ENCODE assay signal across 23 cellular contexts in the genomic region with DNA sequence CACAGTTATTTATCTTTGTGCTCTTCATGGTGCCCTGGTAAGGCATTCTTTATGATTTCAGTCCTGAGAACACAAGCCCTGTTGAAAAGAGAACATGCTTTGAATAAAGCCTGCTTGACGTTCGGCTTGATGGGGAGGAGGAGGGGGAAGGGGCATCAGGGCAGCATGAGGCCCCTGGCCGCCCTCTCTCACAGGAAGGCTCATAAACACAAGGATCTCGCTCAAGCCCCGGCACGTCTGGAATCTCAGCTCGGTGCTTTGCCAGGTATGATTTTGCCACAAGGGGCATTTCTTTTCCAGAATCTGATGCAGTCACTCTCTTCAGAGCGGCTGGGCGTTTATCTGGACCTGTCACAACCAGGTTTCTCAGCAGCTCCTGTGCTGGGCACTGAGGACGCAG.
DNase-seq lines count a peak whose midpoint lies in the region; ATAC-seq and TF ChIP-seq lines count a peak whose summit lies in the region.
"Had no signal": no experiment of that assay in that cellular context is flagged by ENCODE, and none has a peak within 500 bp of the region (broad histone marks: within the 10 kb centered on the region; RNA-seq: fewer than 3 reads in every experiment).

No MANE protein-coding gene starts in this region.

- peaks cover 61% of the 10 kb centered on the region for H3K4me1 Mint-ChIP-seq in nephron
- no peaks in the 10 kb centered on the region for H3K4me1 Mint-ChIP-seq in activated T-cell treated with anti-CD3 and anti-CD28 coated beads, Interleukin-2, amount 50 U/mL, for 72 hours (ENCODE audit: low read depth)
- H3K4me1 Mint-ChIP-seq: activated CD4-positive, alpha-beta T cell treated with anti-CD3 and anti-CD28 coated beads for 36 hours; activated naive CD4-positive, alpha-beta T cell treated with anti-CD3 and anti-CD28 coated beads, Interleukin-2, amount 50 U/mL, for 24 hours had no signal

- peaks cover 5% of the 10 kb centered on the region for H3K27me3 Mint-ChIP-seq in nephron (ENCODE audit: low read depth)
- H3K27me3 Mint-ChIP-seq in activated T-cell treated with anti-CD3 and anti-CD28 coated beads, Interleukin-2, amount 50 U/mL, for 72 hours (ENCODE audit: low read depth): no peaks in the 10 kb centered on the region
- H3K27me3 Mint-ChIP-seq: activated CD4-positive, alpha-beta T cell treated with anti-CD3 and anti-CD28 coated beads for 36 hours; activated naive CD4-positive, alpha-beta T cell treated with anti-CD3 and anti-CD28 coated beads, Interleukin-2, amount 50 U/mL, for 24 hours; naive B cell had no signal

- no peak for TF ChIP-seq POLR2A in breast epithelium (IDR thresholded peaks at IDR 0.05)

- TF ChIP-seq CTCF in C4-2B (conservative IDR thresholded peaks at IDR 0.05) (no peak), breast epithelium (IDR thresholded peaks at IDR 0.05) (no peak), nephron (IDR thresholded peaks at IDR 0.05; ENCODE audit: unreplicated experiment in 3 of 3) (no peak)

- peaks cover 4% of the 10 kb centered on the region for H3K36me3 Mint-ChIP-seq in nephron (ENCODE audit: low read depth)
- H3K36me3 Mint-ChIP-seq in activated T-cell treated with anti-CD3 and anti-CD28 coated beads, Interleukin-2, amount 50 U/mL, for 72 hours (ENCODE audit: insufficient read depth in 2 of 2): no peaks in the 10 kb centered on the region

- H3K9me3 ChIP-seq in breast epithelium: no peaks in the 10 kb centered on the region
- H3K9me3 ChIP-seq: ascending aorta; BLaER1 treated with 17β-estradiol and CSF1 and Interleukin-3, amounts not matched to agents 10 nM and 100 nM; ovary; right lobe of liver had no signal

- no peak for ATAC-seq in activated T-cell treated with anti-CD3 and anti-CD28 coated beads, Interleukin-2, amount 50 U/mL, for 72 hours (replicated peaks in 1 of 2)
- ATAC-seq in GM21825 (IDR thresholded peaks at IDR 0.05; ENCODE audit: unreplicated experiment): no peak
- ATAC-seq: activated CD4-positive, alpha-beta T cell treated with anti-CD3 and anti-CD28 coated beads for 36 hours; right lobe of liver; Right ventricle myocardium inferior had no signal

- DNase-seq in NCI-H2171 (lab: John Stamatoyannopoulos, UW) (peak; percentile 70), breast epithelium (ENCODE audit: low spot score in 2 of 2) (peak; percentile 37 to 70), SW 1271 (lab: John Stamatoyannopoulos, UW) (no peak), T-helper 1 cell (no peak)
- DNase-seq in activated T-cell treated with anti-CD3 and anti-CD28 coated beads, Interleukin-2, amount 50 U/mL, for 72 hours: no peak
- DNase-seq: activated CD4-positive, alpha-beta T cell treated with anti-CD3 and anti-CD28 coated beads for 36 hours; effector memory CD4-positive, alpha-beta T cell; IMR-90; kidney glomerular epithelial cell; mesenchymal stem cell; naive B cell; NCI-H1436; NCI-H2107; NCI-H82; right lobe of liver had no signal

- H3K4me3 Mint-ChIP-seq in nephron: no peak overlapping the region
- H3K4me3 Mint-ChIP-seq in activated T-cell treated with anti-CD3 and anti-CD28 coated beads, Interleukin-2, amount 50 U/mL, for 72 hours: no peak overlapping the region
- H3K4me3 Mint-ChIP-seq: activated CD4-positive, alpha-beta T cell treated with anti-CD3 and anti-CD28 coated beads for 36 hours; activated naive CD4-positive, alpha-beta T cell treated with anti-CD3 and anti-CD28 coated beads, Interleukin-2, amount 50 U/mL, for 24 hours; naive B cell had no signal

- H3K4me1 ChIP-seq in breast epithelium: peaks cover 0 to 11% of the 10 kb centered on the region in 2 donors
- H3K4me1 ChIP-seq: ascending aorta, right lobe of liver had no signal

- H3K9me3 Mint-ChIP-seq in nephron: no peaks in the 10 kb centered on the region
- no peaks in the 10 kb centered on the region for H3K9me3 Mint-ChIP-seq in activated T-cell treated with anti-CD3 and anti-CD28 coated beads, Interleukin-2, amount 50 U/mL, for 72 hours
- H3K9me3 Mint-ChIP-seq: activated naive CD4-positive, alpha-beta T cell treated with anti-CD3 and anti-CD28 coated beads, Interleukin-2, amount 50 U/mL, for 24 hours; naive B cell had no signal

- intact Hi-C loops in breast epithelium (cut with DNase I; ENCODE audit: low total_unique reads): no loop called here

- H3K27me3 ChIP-seq in breast epithelium: no peaks in the 10 kb centered on the region
- H3K27me3 ChIP-seq: ascending aorta; BLaER1 treated with 17β-estradiol and CSF1 and Interleukin-3, amounts not matched to agents 10 nM and 100 nM; ovary; right lobe of liver had no signal

- H3K27ac ChIP-seq in C4-2B: peak overlapping the region; percentile 87
- peak overlapping the region; percentile 71 to 72 for H3K27ac ChIP-seq in breast epithelium
- H3K27ac ChIP-seq: ascending aorta; BLaER1 treated with 17β-estradiol and CSF1 and Interleukin-3, amounts not matched to agents 10 nM and 100 nM; ovary; right lobe of liver had no signal

- H3K27ac Mint-ChIP-seq in nephron: peak overlapping the region; percentile 39 to 75 (median 75)
- no peak overlapping the region for H3K27ac Mint-ChIP-seq in activated T-cell treated with anti-CD3 and anti-CD28 coated beads, Interleukin-2, amount 50 U/mL, for 72 hours
- H3K27ac Mint-ChIP-seq: activated CD4-positive, alpha-beta T cell treated with anti-CD3 and anti-CD28 coated beads for 36 hours; activated naive CD4-positive, alpha-beta T cell treated with anti-CD3 and anti-CD28 coated beads, Interleukin-2, amount 50 U/mL, for 24 hours had no signal

- H3K4me3 ChIP-seq in breast epithelium: no peak overlapping the region
- H3K4me3 ChIP-seq: ascending aorta; BLaER1 treated with 17β-estradiol and CSF1 and Interleukin-3, amounts not matched to agents 10 nM and 100 nM; ovary; right lobe of liver had no signal

- no peaks in the 10 kb centered on the region for H3K36me3 ChIP-seq in breast epithelium
- H3K36me3 ChIP-seq: ovary had no signal

Comparison
In these comparisons a context has a peak if more than half of its experiments do, and no peak if none do; other contexts are left out.
1. DNase-seq: peak in NCI-H2171 (single experiment) and breast epithelium (2 of 2); none in SW 1271 (0 of 2), T-helper 1 cell (0 of 5) and activated T-cell treated with anti-CD3 and anti-CD28 coated beads, Interleukin-2, amount 50 U/mL, for 72 hours (0 of 2).